9 cellular contexts compared by ENCODE assay signal in genomic region chr21:31201548-31201947, GRCh38.
DNase-seq lines count a peak whose midpoint lies in the region; ATAC-seq and TF ChIP-seq lines count a peak whose summit lies in the region.
"Had no signal": no experiment of that assay in that cellular context is flagged by ENCODE, and none has a peak within 500 bp of the region (broad histone marks: within the 10 kb centered on the region; RNA-seq: fewer than 3 reads in every experiment).

No MANE protein-coding gene starts in this region.

- intact Hi-C loops in MCF 10A (cut with micrococcal nuclease): no loop called here
- intact Hi-C loops in breast epithelium (cut with DNase I; ENCODE audit: low total_unique reads): loop anchor here (10.0 kb wide), 1 partner anchor 393 kb away; no protein-coding TSS in a partner anchor

- TF ChIP-seq CTCF in MCF 10A (IDR thresholded peaks at IDR 0.05; ENCODE audit: unreplicated experiment) (no peak), breast epithelium (IDR thresholded peaks at IDR 0.05) (no peak)

- no peaks in the 10 kb centered on the region for H3K4me1 ChIP-seq in breast epithelium
- no peaks in the 10 kb centered on the region for H3K4me1 ChIP-seq in effector memory CD4-positive, alpha-beta T cell (ENCODE audit: control insufficient read depth, insufficient read depth, low read length, poor library complexity, severe bottlenecking)

- H3K4me1 Mint-ChIP-seq in MCF 10A (ENCODE audit: insufficient read depth, unreplicated experiment): peaks cover 6% of the 10 kb centered on the region

- BruUV-seq in MCF 10A (replicated peaks; lab: Mats Ljungman, UMichigan): no TSS peak

- no peak for ATAC-seq in HG03095 (IDR thresholded peaks at IDR 0.05; ENCODE audit: unreplicated experiment)
- ATAC-seq in GM19452 (IDR thresholded peaks at IDR 0.05; ENCODE audit: unreplicated experiment): no peak

- H3K9me3 ChIP-seq in breast epithelium: no peaks in the 10 kb centered on the region
- no peaks in the 10 kb centered on the region for H3K9me3 ChIP-seq in effector memory CD4-positive, alpha-beta T cell (ENCODE audit: control insufficient read depth, low read length)

- no peak overlapping the region for H3K4me3 Mint-ChIP-seq in MCF 10A (ENCODE audit: unreplicated experiment)

- CTCF ChIA-PET in MCF 10A (lab: Yijun Ruan, JAX): interaction anchor here (0.7 to 4.2 kb wide), 8 partner anchors 21 to 453 kb away, joined by 4 to 50 read pairs (median 7); no protein-coding TSS in a partner anchor

- no peak overlapping the region for H3K27ac Mint-ChIP-seq in MCF 10A (ENCODE audit: low read depth, unreplicated experiment)

- H3K27ac ChIP-seq in breast epithelium: no peak overlapping the region
- H3K27ac ChIP-seq in effector memory CD4-positive, alpha-beta T cell (ENCODE audit: insufficient read depth, low read length, poor library complexity, severe bottlenecking): no peak overlapping the region
- H3K27ac ChIP-seq: VCaP had no signal

- no peaks in the 10 kb centered on the region for H3K36me3 Mint-ChIP-seq in MCF 10A (ENCODE audit: insufficient read depth, unreplicated experiment)

- DNase-seq in MCF 10A (ENCODE audit: unreplicated experiment) (peak; percentile 40), breast epithelium (ENCODE audit: low spot score in 2 of 2) (no peak), SIG-M5 (lab: John Stamatoyannopoulos, UW) (peak; percentile 51), iris pigment epithelial cell (ENCODE audit: low read depth) (peak; percentile 52), NCI-H1930 (lab: John Stamatoyannopoulos, UW) (no peak)
- no peak for DNase-seq in effector memory CD4-positive, alpha-beta T cell

- H3K27me3 ChIP-seq in breast epithelium: no peaks in the 10 kb centered on the region
- no peaks in the 10 kb centered on the region for H3K27me3 ChIP-seq in effector memory CD4-positive, alpha-beta T cell (replicated peaks; ENCODE audit: control insufficient read depth, insufficient read depth, low read length, poor library complexity, severe bottlenecking)

- no peaks in the 10 kb centered on the region for H3K27me3 Mint-ChIP-seq in MCF 10A (ENCODE audit: insufficient read depth, unreplicated experiment)

- POLR2A ChIA-PET in MCF 10A (lab: Yijun Ruan, JAX): no interaction called here

- H3K36me3 ChIP-seq in breast epithelium: no peaks in the 10 kb centered on the region
- H3K36me3 ChIP-seq in effector memory CD4-positive, alpha-beta T cell (ENCODE audit: control insufficient read depth, insufficient read depth, low read length): no peaks in the 10 kb centered on the region

- TF ChIP-seq POLR2A in breast epithelium (IDR thresholded peaks at IDR 0.05): no peak

- no peak overlapping the region for H3K4me3 ChIP-seq in breast epithelium
- no peak overlapping the region for H3K4me3 ChIP-seq in effector memory CD4-positive, alpha-beta T cell (ENCODE audit: insufficient read depth, low read depth, low read length, poor library complexity, severe bottlenecking)

- H3K9me3 Mint-ChIP-seq in MCF 10A (ENCODE audit: unreplicated experiment): no peaks in the 10 kb centered on the region

Comparison
In these comparisons a context has a peak if more than half of its experiments do, and no peak if none do; other contexts are left out.
1. DNase-seq: peak in MCF 10A (single experiment), SIG-M5 (single experiment) and iris pigment epithelial cell (single experiment); none in breast epithelium (0 of 2), NCI-H1930 (0 of 2) and effector memory CD4-positive, alpha-beta T cell (0 of 3).